ENCODE assay signal across 8 cellular contexts in genomic region chr1:6486433-6487011, GRCh38. TPM values are rescaled to one million over a fixed set of nuclear protein-coding genes. Genes with fewer than 3 reads are reported as not detected.
A peak's percentile ranks its signal among the peaks of the same experiment; 100 is the strongest.
DNase-seq lines count a peak whose midpoint lies in the region; ATAC-seq and TF ChIP-seq lines count a peak whose summit lies in the region.

No MANE protein-coding gene starts in this region.

- peak overlapping the region; percentile 67 for H3K4me3 ChIP-seq in ACC112 (ENCODE audit: low read depth, low read length)
- no peak overlapping the region for H3K4me3 ChIP-seq in NB4 (ENCODE audit: low read depth, low read length)
- H3K4me3 ChIP-seq in heart right ventricle: peak overlapping the region in 7 of 10 donors; percentile 49 to 77 (median 68)
- H3K4me3 ChIP-seq in vagina: peak overlapping the region; percentile 47 to 49

- peak; percentile 92 for TF ChIP-seq CTCF in NB4 (IDR thresholded peaks at IDR 0.05; ENCODE audit: low read depth, low read length)
- TF ChIP-seq CTCF in heart right ventricle (IDR thresholded peaks at IDR 0.05): peak; percentile 88 to 93 (median 90)
- TF ChIP-seq CTCF in vagina (IDR thresholded peaks at IDR 0.05): peak; percentile 34 to 77 (median 66)

- H3K27me3 ChIP-seq in ACC112 (ENCODE audit: insufficient read depth, low read length) (no peaks in the 10 kb centered on the region), heart right ventricle (peaks cover 0 to 48% (median 5%) of the 10 kb centered on the region in 7 donors), vagina (no peaks in the 10 kb centered on the region)

- intact Hi-C loops in heart right ventricle (cut with DNase I): loop anchor here in 9 of 10 donors (1.0 to 10.0 kb wide), 10 partner anchors 36 to 161 kb away; partner anchors contain the start of gene NOL9 (in 1 of the 9)
- intact Hi-C loops in vagina (cut with DNase I): loop anchor here (10.0 kb wide), 1 partner anchor 158 kb away; no protein-coding TSS in a partner anchor

- WGBS in heart right ventricle, 2 donors: 3 to 7% methylated on average over 15 of the region's 15 CpGs

- no peaks in the 10 kb centered on the region for H3K36me3 ChIP-seq in ACC112 (ENCODE audit: insufficient read depth, low read length)
- peaks cover 0 to 11% (median 0%) of the 10 kb centered on the region in 9 donors for H3K36me3 ChIP-seq in heart right ventricle
- no peaks in the 10 kb centered on the region for H3K36me3 ChIP-seq in vagina

- H3K27ac ChIP-seq in ACC112 (ENCODE audit: low read depth, low read length) (no peak overlapping the region), heart right ventricle (peak overlapping the region in 6 of 10 donors; percentile 75 to 93 (median 84)), vagina (peak overlapping the region; percentile 41)

- DNase-seq in NB4 (ENCODE audit: low read depth) (peak; percentile 85), T follicular helper cell (ENCODE audit: low read depth) (peak; percentile 78), heart right ventricle (peak; percentile 87 to 88), pulmonary artery endothelial cell (ENCODE audit: low read depth, low spot score) (peak; percentile 59), vagina (ENCODE audit: extremely low spot score in 2 of 2) (no peak)
- DNase-seq in activated naive CD8-positive, alpha-beta T cell treated with anti-CD3 and anti-CD28 coated beads, Interleukin-2, amount 50 U/mL, for 16 hours (ENCODE audit: low read depth, low spot score): peak; percentile 75

- H3K79me2 ChIP-seq in ACC112 (ENCODE audit: control insufficient read depth, insufficient read depth, low read length, unreplicated experiment): peaks cover 22% of the 10 kb centered on the region

- no peak overlapping the region for H2AFZ ChIP-seq in ACC112 (ENCODE audit: low read length, unreplicated experiment)

- no peak for TF ChIP-seq POLR2A in NB4 (IDR thresholded peaks at IDR 0.05; ENCODE audit: extremely low read depth, insufficient read length)
- no peak for TF ChIP-seq POLR2A in vagina (IDR thresholded peaks at IDR 0.05)

- ATAC-seq in GM18868 (IDR thresholded peaks at IDR 0.05; ENCODE audit: unreplicated experiment) (peak; percentile 58), heart right ventricle (peak; percentile 57 to 84 (median 72))

- peaks cover 27% of the 10 kb centered on the region for H3K4me1 ChIP-seq in ACC112 (ENCODE audit: control insufficient read depth, insufficient read depth, low read length, unreplicated experiment)
- H3K4me1 ChIP-seq in heart right ventricle: peaks cover 9 to 64% (median 51%) of the 10 kb centered on the region in 9 donors
- H3K4me1 ChIP-seq in vagina: peaks cover 51% of the 10 kb centered on the region

- H3K9me3 ChIP-seq in heart right ventricle (no peaks in the 10 kb centered on the region), vagina (no peaks in the 10 kb centered on the region)

RNA-seq across cellular contexts. Expression of gene PLEKHG5, which starts 4.9 kb away (rescaled TPM):
- total RNA-seq in heart right ventricle (10 to 100 TPM; 10.0 to 18.8 (median 15.3) TPM), pulmonary artery endothelial cell (28.0 and 41.3 TPM in 2 replicates), vagina (17.2 TPM)
- polyA plus RNA-seq in heart right ventricle: 10 to 100 TPM in 1 of 2 donors, 1 to 10 TPM in 1; 6.6 to 28.7 TPM

RNA-seq across cellular contexts. Expression of gene TNFRSF25, which starts 20.5 kb away (rescaled TPM):
- total RNA-seq in heart right ventricle: 10 to 100 TPM in 2 of 10 donors, 1 to 10 TPM in 8; 4.0 to 12.0 (median 7.3) TPM
- 10 to 100 TPM in 1 of 2 donors, 1 to 10 TPM in 1; 6.6 to 43.1 TPM for polyA plus RNA-seq in heart right ventricle
- 8.4 and 8.8 TPM in 2 replicates for total RNA-seq in pulmonary artery endothelial cell
- 32.7 TPM for total RNA-seq in vagina

Comparison
In these comparisons a context has a peak if more than half of its experiments do, and no peak if none do; other contexts are left out.
1. DNase-seq: peak in NB4 (single experiment), T follicular helper cell (single experiment), activated naive CD8-positive, alpha-beta T cell treated with anti-CD3 and anti-CD28 coated beads, Interleukin-2, amount 50 U/mL, for 16 hours (single experiment), heart right ventricle (2 of 2) and pulmonary artery endothelial cell (single experiment); none in vagina (0 of 2).
2. Peak in every context shown above with its lines, with median percentiles within 50 percentile points of each other: CTCF ChIP-seq.